ENCODE assay signal across 8 cellular contexts in genomic region chr17:77323413-77324171, GRCh38.
DNase-seq lines count a peak whose midpoint lies in the region; ATAC-seq and TF ChIP-seq lines count a peak whose summit lies in the region.

No MANE protein-coding gene starts in this region.

- no peaks in the 10 kb centered on the region for H3K27me3 ChIP-seq in DND-41 (ENCODE audit: insufficient read depth, low read length, poor library complexity)
- H3K27me3 ChIP-seq in NT2/D1 (ENCODE audit: insufficient read depth, insufficient read length), result no peaks in the 10 kb centered on the region
- no peaks in the 10 kb centered on the region for H3K27me3 ChIP-seq in endodermal cell (ENCODE audit: control insufficient read depth, insufficient read depth, low read length, poor library complexity, severe bottlenecking)

- H3K9me3 Mint-ChIP-seq in endodermal cell (no peaks in the 10 kb centered on the region), neural crest cell (no peaks in the 10 kb centered on the region)

- H3K4me1 ChIP-seq in DND-41 (ENCODE audit: insufficient read depth, low read length) (peaks cover 32% of the 10 kb centered on the region), NT2/D1 (ENCODE audit: insufficient read depth, insufficient read length) (peaks cover 46% of the 10 kb centered on the region), endodermal cell (ENCODE audit: control insufficient read depth, insufficient read depth, low read length) (no peaks in the 10 kb centered on the region)

- TF ChIP-seq CTCF in DND-41 (IDR thresholded peaks at IDR 0.05; ENCODE audit: borderline replicate concordance, extremely low read depth, low read length, poor library complexity, severe bottlenecking), result no peak
- TF ChIP-seq CTCF in endodermal cell (conservative IDR thresholded peaks at IDR 0.05), result no peak
- no peak for TF ChIP-seq CTCF in neural crest cell (conservative IDR thresholded peaks at IDR 0.05)

- H4K20me1 ChIP-seq in DND-41 (ENCODE audit: insufficient read depth, low read length), result peaks cover 18% of the 10 kb centered on the region

- DNase-seq in DND-41 (peak; percentile 56), NT2/D1 (ENCODE audit: low read depth, low spot score) (no peak), endodermal cell (peak; percentile 64), neural crest cell (ENCODE audit: low read depth, low spot score) (no peak), anterior cingulate cortex (lab: John Stamatoyannopoulos, UW) (no peak)
- no peak for DNase-seq in effector CD4-positive, alpha-beta T cell

- H3K4me2 ChIP-seq in DND-41 (ENCODE audit: insufficient read depth, low read length), result no peak overlapping the region

- H3K36me3 ChIP-seq in DND-41 (ENCODE audit: insufficient read depth, low read length) (no peaks in the 10 kb centered on the region), NT2/D1 (ENCODE audit: insufficient read depth, insufficient read length, low read length) (peaks cover 7% of the 10 kb centered on the region), endodermal cell (ENCODE audit: control insufficient read depth, insufficient read depth, low read length) (no peaks in the 10 kb centered on the region)

- H3K79me2 ChIP-seq in DND-41 (ENCODE audit: insufficient read depth, low read length), result no peaks in the 10 kb centered on the region

- no peak overlapping the region for H3K4me3 Mint-ChIP-seq in endodermal cell
- no peak overlapping the region for H3K4me3 Mint-ChIP-seq in neural crest cell

- H3K9me3 ChIP-seq in DND-41 (ENCODE audit: insufficient read depth, low read length, severe bottlenecking) (no peaks in the 10 kb centered on the region), NT2/D1 (ENCODE audit: insufficient read depth, low read length) (no peaks in the 10 kb centered on the region), endodermal cell (ENCODE audit: control insufficient read depth, low read length) (no peaks in the 10 kb centered on the region)

- no peaks in the 10 kb centered on the region for H3K27me3 Mint-ChIP-seq in endodermal cell (ENCODE audit: insufficient read depth)
- no peaks in the 10 kb centered on the region for H3K27me3 Mint-ChIP-seq in neural crest cell (ENCODE audit: low read depth)

- H3K9ac ChIP-seq in DND-41 (ENCODE audit: low read depth, low read length) (no peak overlapping the region), NT2/D1 (ENCODE audit: insufficient read length, low read depth) (peak overlapping the region; percentile 72), endodermal cell (ENCODE audit: extremely low read depth, low read length, poor library complexity, severe bottlenecking) (no peak overlapping the region)

- 0 out of 3 replicates have a peak, but pooled peaks have one; percentile 28 for ATAC-seq in DND-41 (ENCODE audit: insufficient read depth, low read depth)
- ATAC-seq in HG02642 (IDR thresholded peaks at IDR 0.05; ENCODE audit: poor library complexity, unreplicated experiment), result no peak
- ATAC-seq in GM21619 (IDR thresholded peaks at IDR 0.05; ENCODE audit: unreplicated experiment), result no peak

- H3K36me3 Mint-ChIP-seq in endodermal cell (ENCODE audit: low read depth), result peaks cover 3% of the 10 kb centered on the region
- no peaks in the 10 kb centered on the region for H3K36me3 Mint-ChIP-seq in neural crest cell (ENCODE audit: low read depth)

- H3K4me3 ChIP-seq in DND-41 (ENCODE audit: low read depth in 1 of 2, low read length in 2 of 2) (no peak overlapping the region), NT2/D1 (ENCODE audit: insufficient read length, low read depth) (no peak overlapping the region), endodermal cell (ENCODE audit: low read length) (no peak overlapping the region)

- peak overlapping the region; percentile 61 for H3K27ac Mint-ChIP-seq in endodermal cell
- H3K27ac Mint-ChIP-seq in neural crest cell (ENCODE audit: unreplicated experiment), result peak overlapping the region; percentile 94

- WGBS in endodermal cell (ENCODE audit: insufficient coverage in 1 of 2, insufficient read length in 1 of 2), 2 experiments, result 79 to 91% methylated on average over 29 to 36 of the region's 36 CpGs

- H3K4me1 Mint-ChIP-seq in endodermal cell, result peaks cover 4% of the 10 kb centered on the region
- H3K4me1 Mint-ChIP-seq in neural crest cell, result peaks cover 59% of the 10 kb centered on the region

- no peak overlapping the region for H3K27ac ChIP-seq in DND-41 (ENCODE audit: low read length)
- peak overlapping the region; percentile 30 for H3K27ac ChIP-seq in endodermal cell (ENCODE audit: low read depth, low read length)

- H2AFZ ChIP-seq in DND-41 (ENCODE audit: low read depth, low read length), result no peak overlapping the region

Comparison
In these comparisons a context has a peak if more than half of its experiments do, and no peak if none do; other contexts are left out.
1. DNase-seq: peak in DND-41 (single experiment) and endodermal cell (single experiment); none in NT2/D1 (single experiment), neural crest cell (single experiment), effector CD4-positive, alpha-beta T cell (single experiment) and anterior cingulate cortex (0 of 58).